Comparison of ENCODE assay signal across 9 cellular contexts in genomic region chr1:234675561-234675960, GRCh38.
DNase-seq lines count a peak whose midpoint lies in the region; ATAC-seq lines count a peak whose summit lies in the region.
"Had no signal": no experiment of that assay in that cellular context is flagged by ENCODE, and none has a peak within 500 bp of the region (broad histone marks: within the 10 kb centered on the region; RNA-seq: fewer than 3 reads in every experiment).

No MANE protein-coding gene starts in this region.

- POLR2A ChIA-PET in activated CD4-positive, alpha-beta memory T cell treated with anti-CD3 and anti-CD28 coated beads for 36 hours (lab: Charles Lee): no interaction called here

- H3K9me3 Mint-ChIP-seq in stimulated activated naive CD8-positive, alpha-beta T cell treated with anti-CD3 and anti-CD28 coated beads, Interleukin-15, amount 100 ng/mL, for 72 hours: no peaks in the 10 kb centered on the region
- H3K9me3 Mint-ChIP-seq in activated CD4-positive, alpha-beta memory T cell treated with anti-CD3 and anti-CD28 coated beads for 36 hours: no peaks in the 10 kb centered on the region

- peak overlapping the region; percentile 78 to 87 for H3K4me3 Mint-ChIP-seq in stimulated activated naive CD8-positive, alpha-beta T cell treated with anti-CD3 and anti-CD28 coated beads, Interleukin-15, amount 100 ng/mL, for 72 hours
- H3K4me3 Mint-ChIP-seq in activated CD4-positive, alpha-beta memory T cell treated with anti-CD3 and anti-CD28 coated beads for 36 hours: no peak overlapping the region

- H3K4me3 ChIP-seq in adipocyte (ENCODE audit: low read length): peak overlapping the region; percentile 84
- peak overlapping the region in 1 of 2 donors; percentile 68 for H3K4me3 ChIP-seq in muscle layer of colon (ENCODE audit: low read depth in 1 of 2, low read length in 2 of 2)

- H3K4me1 ChIP-seq in adipocyte (ENCODE audit: control insufficient read depth, insufficient read depth, low read length) (peaks cover 5% of the 10 kb centered on the region), muscle layer of colon (ENCODE audit: insufficient read depth, low read length) (peaks cover 8% of the 10 kb centered on the region)

- H3K4me1 Mint-ChIP-seq in stimulated activated naive CD8-positive, alpha-beta T cell treated with anti-CD3 and anti-CD28 coated beads, Interleukin-15, amount 100 ng/mL, for 72 hours: peaks cover 19% of the 10 kb centered on the region
- H3K4me1 Mint-ChIP-seq in activated CD4-positive, alpha-beta memory T cell treated with anti-CD3 and anti-CD28 coated beads for 36 hours (ENCODE audit: low read depth): peaks cover 14% of the 10 kb centered on the region

- no peak for DNase-seq in stimulated activated naive CD8-positive, alpha-beta T cell treated with anti-CD3 and anti-CD28 coated beads, Interleukin-15, amount 100 ng/mL, for 72 hours
- DNase-seq in stimulated activated naive CD8-positive, alpha-beta T cell treated with anti-CD3 and anti-CD28 coated beads, Interleukin-15, Interleukin-2, amounts not matched to agents 100 U/mL and 50 U/mL, for 24 hours: no peak
- DNase-seq in adipocyte (ENCODE audit: low read depth) (no peak), NCI-H1436 treated with DMSO at 0.1 percent for 48 hours (lab: John Stamatoyannopoulos, UW) (no peak)
- DNase-seq in activated CD4-positive, alpha-beta memory T cell treated with anti-CD3 and anti-CD28 coated beads for 36 hours: no peak
- no peak for DNase-seq in activated naive CD4-positive, alpha-beta T cell treated with anti-CD3 and anti-CD28 coated beads, Interleukin-2, amount 50 U/mL, for 16 hours

- H3K27me3 Mint-ChIP-seq in stimulated activated naive CD8-positive, alpha-beta T cell treated with anti-CD3 and anti-CD28 coated beads, Interleukin-15, amount 100 ng/mL, for 72 hours: no peaks in the 10 kb centered on the region
- no peaks in the 10 kb centered on the region for H3K27me3 Mint-ChIP-seq in activated CD4-positive, alpha-beta memory T cell treated with anti-CD3 and anti-CD28 coated beads for 36 hours

- H3K36me3 ChIP-seq in adipocyte (ENCODE audit: control insufficient read depth, insufficient read depth, low read length, severe bottlenecking) (no peaks in the 10 kb centered on the region), muscle layer of colon (ENCODE audit: insufficient read depth, low read length) (no peaks in the 10 kb centered on the region)
- H3K36me3 ChIP-seq: Peyer's patch had no signal

- H3K27ac ChIP-seq in muscle layer of colon (ENCODE audit: low read depth, low read length): peak overlapping the region; percentile 59

- no peak for ATAC-seq in stimulated activated naive CD8-positive, alpha-beta T cell treated with anti-CD3 and anti-CD28 coated beads, Interleukin-15, amount 100 ng/mL, for 72 hours
- no peak for ATAC-seq in stimulated activated naive CD8-positive, alpha-beta T cell treated with anti-CD3 and anti-CD28 coated beads, Interleukin-15, Interleukin-2, amounts not matched to agents 100 U/mL and 50 U/mL, for 24 hours
- no peak for ATAC-seq in HG02571 (IDR thresholded peaks at IDR 0.05; ENCODE audit: unreplicated experiment)

- peak overlapping the region; percentile 82 for H3K9ac ChIP-seq in adipocyte (ENCODE audit: low read length)
- peak overlapping the region; percentile 55 for H3K9ac ChIP-seq in muscle layer of colon (ENCODE audit: low read length)

- no peak overlapping the region for H3K27ac Mint-ChIP-seq in stimulated activated naive CD8-positive, alpha-beta T cell treated with anti-CD3 and anti-CD28 coated beads, Interleukin-15, amount 100 ng/mL, for 72 hours
- no peak overlapping the region for H3K27ac Mint-ChIP-seq in activated CD4-positive, alpha-beta memory T cell treated with anti-CD3 and anti-CD28 coated beads for 36 hours

- intact Hi-C loops in activated CD4-positive, alpha-beta memory T cell treated with anti-CD3 and anti-CD28 coated beads for 36 hours (cut with micrococcal nuclease): no loop called here

- H3K27me3 ChIP-seq in adipocyte (replicated peaks; ENCODE audit: control insufficient read depth, insufficient read depth, low read length) (no peaks in the 10 kb centered on the region), muscle layer of colon (ENCODE audit: control insufficient read depth in 1 of 2, insufficient read depth in 2 of 2, low read length in 2 of 2) (no peaks in the 10 kb centered on the region)
- H3K27me3 ChIP-seq: Peyer's patch had no signal

- CTCF ChIA-PET in activated CD4-positive, alpha-beta memory T cell treated with anti-CD3 and anti-CD28 coated beads for 36 hours (lab: Charles Lee): no interaction called here

- no peaks in the 10 kb centered on the region for H3K36me3 Mint-ChIP-seq in activated CD4-positive, alpha-beta memory T cell treated with anti-CD3 and anti-CD28 coated beads for 36 hours

- H3K9me3 ChIP-seq in adipocyte (ENCODE audit: control insufficient read depth, low read length) (no peaks in the 10 kb centered on the region), muscle layer of colon (ENCODE audit: low read length) (no peaks in the 10 kb centered on the region)
- H3K9me3 ChIP-seq: Peyer's patch had no signal
